In genomic region chr7:158795272-158795671, GRCh38 we compare ENCODE assay signal across 20 cellular contexts.
"Had no signal": no experiment of that assay in that cellular context is flagged by ENCODE, and none has a peak within 500 bp of the region (broad histone marks: within the 10 kb centered on the region; RNA-seq: fewer than 3 reads in every experiment).

No MANE protein-coding gene starts in this region.

- H3K27me3 ChIP-seq: MG63, SJCRH30 had no signal

- H3K4me3 ChIP-seq: MG63, SJCRH30 had no signal

- H3K9me3 ChIP-seq: MG63, SJCRH30 had no signal

- H3K27ac ChIP-seq: SJCRH30 had no signal

- DNase-seq: Karpas-422, KG1, MG63, NCI-H1092, NCI-H1105 treated with DMSO at 0.1 percent for 48 hours, NCI-H1417 treated with DMSO at 0.1 percent for 48 hours, NCI-H146, NCI-H1694 treated with DMSO at 0.1 percent for 48 hours, NCI-H1930, NCI-H2081, NCI-H2107, NCI-H2227 treated with DMSO at 0.1 percent for 48 hours, NCI-H524 treated with DMSO at 0.1 percent for 48 hours, NCI-H69, NCI-H774, PC-3, SHP77 treated with DMSO at 0.1 percent for 48 hours, SJCRH30, SW 1271 had no signal

- ATAC-seq: Panc1, PC-3 had no signal

- H3K4me1 ChIP-seq: SJCRH30 had no signal

- H3K36me3 ChIP-seq: MG63 had no signal
